In the genomic region with DNA sequence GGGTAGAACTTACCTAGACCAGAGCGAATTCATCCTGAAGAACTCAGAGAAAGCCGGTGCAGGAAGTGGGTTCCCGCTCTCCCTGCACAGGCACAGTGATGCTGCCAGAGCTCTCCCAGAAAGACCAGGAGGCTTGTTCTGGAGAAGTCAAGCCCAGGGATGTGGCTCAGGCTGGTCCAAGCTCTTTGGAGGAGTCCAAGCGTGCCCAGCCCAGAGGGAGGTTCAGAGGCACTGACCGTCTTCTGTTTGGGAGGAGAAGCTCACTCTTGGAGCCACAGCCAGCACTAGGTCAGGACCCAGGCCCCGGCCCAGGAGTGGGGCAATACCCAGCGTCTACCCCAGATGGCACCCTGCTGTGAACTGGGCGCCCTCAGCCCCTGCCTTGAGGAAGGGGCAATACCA, we compare ENCODE assay signal across 11 cellular contexts. TPM values are rescaled to one million over a fixed set of nuclear protein-coding genes. Genes with fewer than 3 reads are reported as not detected.
DNase-seq lines count a peak whose midpoint lies in the region; ATAC-seq and TF ChIP-seq lines count a peak whose summit lies in the region.
"Had no signal": no experiment of that assay in that cellular context is flagged by ENCODE, and none has a peak within 500 bp of the region (broad histone marks: within the 10 kb centered on the region; RNA-seq: fewer than 3 reads in every experiment).

No MANE protein-coding gene starts in this region.

- peaks cover 44% of the 10 kb centered on the region for H3K4me1 Mint-ChIP-seq in activated naive CD4-positive, alpha-beta T cell treated with anti-CD3 and anti-CD28 coated beads, Interleukin-2, amount 50 U/mL, for 24 hours
- peaks cover 21% of the 10 kb centered on the region for H3K4me1 Mint-ChIP-seq in activated naive CD4-positive, alpha-beta T cell treated with anti-CD3 and anti-CD28 coated beads, Interleukin-2, amount 10 ng/mL, durations not matched to agents 7 days and 5 days
- peaks cover 35% of the 10 kb centered on the region for H3K4me1 Mint-ChIP-seq in activated naive CD8-positive, alpha-beta T cell treated with anti-CD3 and anti-CD28 coated beads, Interleukin-2, amount 50 U/mL, for 24 hours

- H3K36me3 Mint-ChIP-seq in activated naive CD4-positive, alpha-beta T cell treated with anti-CD3 and anti-CD28 coated beads, Interleukin-2, amount 50 U/mL, for 24 hours: no peaks in the 10 kb centered on the region
- no peaks in the 10 kb centered on the region for H3K36me3 Mint-ChIP-seq in activated naive CD4-positive, alpha-beta T cell treated with anti-CD3 and anti-CD28 coated beads, Interleukin-2, amount 10 ng/mL, durations not matched to agents 7 days and 5 days
- peaks cover 2% of the 10 kb centered on the region for H3K36me3 Mint-ChIP-seq in activated naive CD8-positive, alpha-beta T cell treated with anti-CD3 and anti-CD28 coated beads, Interleukin-2, amount 50 U/mL, for 24 hours (ENCODE audit: low read depth)

- no peak for TF ChIP-seq EP300 in transverse colon (IDR thresholded peaks at IDR 0.05; ENCODE audit: low read depth)

- DNase-seq in activated naive CD4-positive, alpha-beta T cell treated with anti-CD3 and anti-CD28 coated beads, Interleukin-2, amount 10 ng/mL, durations not matched to agents 7 days and 5 days: no peak
- DNase-seq in activated naive CD8-positive, alpha-beta T cell treated with anti-CD3 and anti-CD28 coated beads, Interleukin-2, amount 50 U/mL, for 24 hours: no peak
- DNase-seq in lower lobe of right lung: no peak
- no peak for DNase-seq in transverse colon
- DNase-seq in HK-2 (ENCODE audit: unreplicated experiment): no peak
- DNase-seq in HT-29 (ENCODE audit: low spot score): no peak
- DNase-seq: NCI-H2227 treated with DMSO at 0.1 percent for 48 hours had no signal

- H3K27ac Mint-ChIP-seq in activated naive CD4-positive, alpha-beta T cell treated with anti-CD3 and anti-CD28 coated beads, Interleukin-2, amount 50 U/mL, for 24 hours: no peak overlapping the region
- no peak overlapping the region for H3K27ac Mint-ChIP-seq in activated naive CD4-positive, alpha-beta T cell treated with anti-CD3 and anti-CD28 coated beads, Interleukin-2, amount 10 ng/mL, durations not matched to agents 7 days and 5 days
- H3K27ac Mint-ChIP-seq in activated naive CD8-positive, alpha-beta T cell treated with anti-CD3 and anti-CD28 coated beads, Interleukin-2, amount 50 U/mL, for 24 hours: peak overlapping the region; percentile 31

- H3K4me3 ChIP-seq in lower lobe of right lung: no peak overlapping the region
- no peak overlapping the region for H3K4me3 ChIP-seq in transverse colon

- 50 to 84% methylated on average over 1 to 8 of the region's 8 CpGs for WGBS in transverse colon (ENCODE audit: low coverage in 1 of 2), 2 donors

- CTCF ChIA-PET in activated naive CD4-positive, alpha-beta T cell treated with anti-CD3 and anti-CD28 coated beads, Interleukin-2, amount 10 ng/mL, durations not matched to agents 7 days and 5 days (lab: Charles Lee): interaction anchor here (1.6 kb wide), 1 partner anchor 12 kb away, joined by 3 read pairs; no protein-coding TSS in a partner anchor

- in situ Hi-C loops in transverse colon (cut with MboI; ENCODE audit: low pct_ligation_motif_present in 1 of 4, low pct_unique_long_range_greater_than_20kb in 1 of 4, low sequenced_read_pairs in 3 of 4): no loop called here

- no peaks in the 10 kb centered on the region for H3K27me3 Mint-ChIP-seq in activated naive CD4-positive, alpha-beta T cell treated with anti-CD3 and anti-CD28 coated beads, Interleukin-2, amount 50 U/mL, for 24 hours
- H3K27me3 Mint-ChIP-seq in activated naive CD4-positive, alpha-beta T cell treated with anti-CD3 and anti-CD28 coated beads, Interleukin-2, amount 10 ng/mL, durations not matched to agents 7 days and 5 days: peaks cover 72% of the 10 kb centered on the region
- H3K27me3 Mint-ChIP-seq in activated naive CD8-positive, alpha-beta T cell treated with anti-CD3 and anti-CD28 coated beads, Interleukin-2, amount 50 U/mL, for 24 hours: peaks cover 10% of the 10 kb centered on the region

- no peaks in the 10 kb centered on the region for H3K36me3 ChIP-seq in lower lobe of right lung
- no peaks in the 10 kb centered on the region for H3K36me3 ChIP-seq in transverse colon
- H3K36me3 ChIP-seq: neutrophil had no signal

- H3K27me3 ChIP-seq in lower lobe of right lung (ENCODE audit: low read depth) (no peaks in the 10 kb centered on the region), transverse colon (no peaks in the 10 kb centered on the region)

- H3K27ac ChIP-seq in lower lobe of right lung (peak overlapping the region; percentile 95), transverse colon (peak overlapping the region; percentile 86 to 95 (median 92))
- H3K27ac ChIP-seq: neutrophil had no signal

- intact Hi-C loops in lower lobe of right lung (cut with DNase I) (no loop called here), transverse colon (cut with DNase I; ENCODE audit: low total_unique reads) (no loop called here)

- TF ChIP-seq POLR2A in transverse colon (IDR thresholded peaks at IDR 0.05): no peak

- TF ChIP-seq CTCF in lower lobe of right lung (IDR thresholded peaks at IDR 0.05) (no peak), transverse colon (IDR thresholded peaks at IDR 0.05) (no peak)

- peak overlapping the region; percentile 91 for H3K4me3 Mint-ChIP-seq in activated naive CD4-positive, alpha-beta T cell treated with anti-CD3 and anti-CD28 coated beads, Interleukin-2, amount 50 U/mL, for 24 hours
- no peak overlapping the region for H3K4me3 Mint-ChIP-seq in activated naive CD4-positive, alpha-beta T cell treated with anti-CD3 and anti-CD28 coated beads, Interleukin-2, amount 10 ng/mL, durations not matched to agents 7 days and 5 days
- H3K4me3 Mint-ChIP-seq in activated naive CD8-positive, alpha-beta T cell treated with anti-CD3 and anti-CD28 coated beads, Interleukin-2, amount 50 U/mL, for 24 hours: peak overlapping the region; percentile 80

- H3K9me3 Mint-ChIP-seq in activated naive CD4-positive, alpha-beta T cell treated with anti-CD3 and anti-CD28 coated beads, Interleukin-2, amount 50 U/mL, for 24 hours: no peaks in the 10 kb centered on the region
- no peaks in the 10 kb centered on the region for H3K9me3 Mint-ChIP-seq in activated naive CD4-positive, alpha-beta T cell treated with anti-CD3 and anti-CD28 coated beads, Interleukin-2, amount 10 ng/mL, durations not matched to agents 7 days and 5 days
- no peaks in the 10 kb centered on the region for H3K9me3 Mint-ChIP-seq in activated naive CD8-positive, alpha-beta T cell treated with anti-CD3 and anti-CD28 coated beads, Interleukin-2, amount 50 U/mL, for 24 hours

- H3K4me1 ChIP-seq in lower lobe of right lung (peaks cover 47% of the 10 kb centered on the region), transverse colon (peaks cover 6 to 28% (median 17%) of the 10 kb centered on the region in 4 donors)

- no peak for ATAC-seq in activated naive CD8-positive, alpha-beta T cell treated with anti-CD3 and anti-CD28 coated beads, Interleukin-2, amount 50 U/mL, for 24 hours
- ATAC-seq in lower lobe of right lung: no peak
- ATAC-seq in GM18498 (IDR thresholded peaks at IDR 0.05; ENCODE audit: unreplicated experiment): no peak
- ATAC-seq: esophagus mucosa had no signal

- no peaks in the 10 kb centered on the region for H3K9me3 ChIP-seq in lower lobe of right lung
- no peaks in the 10 kb centered on the region for H3K9me3 ChIP-seq in transverse colon
- H3K9me3 ChIP-seq: neutrophil had no signal

RNA-seq across cellular contexts. Expression of gene PMEPA1, which starts 1.5 kb away (rescaled TPM):
- 26.9 TPM for total RNA-seq in lower lobe of right lung
- 10 to 100 TPM in 2 of 4 donors, 1 to 10 TPM in 2; 6.4 to 10.8 (median 8.4) TPM for total RNA-seq in transverse colon
- 47.7 and 66.2 TPM in 2 replicates for total RNA-seq in HT-29 (2014; rRNA removed; shearing (Covaris generic))
